In the genomic region with DNA sequence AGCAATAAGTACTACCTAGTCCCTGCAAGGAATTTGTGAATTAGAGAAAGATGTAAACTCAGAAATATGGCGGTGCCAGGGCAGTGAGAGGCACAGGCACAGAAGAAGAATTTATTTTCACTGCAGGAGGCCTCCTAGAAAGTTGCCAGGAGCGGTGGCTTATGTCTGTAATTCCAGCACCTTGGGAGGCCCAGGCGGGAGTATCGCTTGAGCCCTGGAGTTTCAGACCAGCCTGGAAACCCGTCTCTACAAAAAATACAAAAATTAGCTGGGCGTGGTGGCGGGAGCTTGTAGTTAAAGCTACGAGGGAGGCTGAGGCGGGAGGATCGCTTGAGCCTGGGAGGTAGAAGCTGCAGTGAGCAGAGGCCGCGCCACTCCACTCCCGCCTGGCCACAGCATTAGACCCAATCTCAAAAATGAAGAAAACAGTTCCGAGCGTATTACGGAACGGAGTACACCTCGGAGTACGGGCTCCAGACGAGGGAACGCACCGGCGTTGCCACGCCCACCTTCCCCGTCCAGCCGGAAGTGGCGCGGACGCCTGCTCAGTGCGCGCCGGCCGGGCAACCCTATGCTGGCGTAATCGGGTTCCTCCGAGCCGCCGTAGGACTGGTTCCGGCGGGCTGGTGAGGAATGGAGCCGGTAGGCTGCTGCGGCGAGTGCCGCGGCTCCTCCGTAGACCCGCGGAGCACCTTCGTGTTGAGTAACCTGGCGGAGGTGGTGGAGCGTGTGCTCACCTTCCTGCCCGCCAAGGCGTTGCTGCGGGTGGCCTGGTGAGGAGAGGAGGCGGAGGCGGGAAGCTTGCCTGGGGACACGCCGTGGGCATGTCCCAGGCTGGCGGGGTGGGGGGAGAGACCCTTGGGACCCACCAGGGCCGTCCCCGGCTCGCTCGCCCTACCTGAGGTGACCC, we compare ENCODE assay signal across 1 cellular context.
TF ChIP-seq lines count a peak whose summit lies in the region.

A gene (plus strand): TSS at position 548 of the 910 bp plus-strand sequence. CDS start 86 bp downstream, at position 634.

TF ChIP-seq in SK-N-SH treated with all-trans-retinoic acid at 6 μM for 48 hours, 23 proteins besides CTCF, POLR2A, EP300 and RAD21 (continued from another document):
- TF ChIP-seq ZFP30 (CRISPR knock-in tag; IDR thresholded peaks at IDR 0.05) (no peak), PPARA (CRISPR knock-in tag; IDR thresholded peaks at IDR 0.05; ENCODE audit: borderline replicate concordance) (no peak), GLIS3 (CRISPR knock-in tag; IDR thresholded peaks at IDR 0.05) (0 out of 2 replicates have a peak, but pooled peaks have one; percentile 42), OSR1 (CRISPR knock-in tag; IDR thresholded peaks at IDR 0.05) (no peak), ZNF565 (CRISPR knock-in tag; conservative IDR thresholded peaks at IDR 0.05; ENCODE audit: low read depth) (no peak), TOX (CRISPR knock-in tag; IDR thresholded peaks at IDR 0.05; ENCODE audit: borderline replicate concordance) (no peak), ZFP3 (CRISPR knock-in tag; IDR thresholded peaks at IDR 0.05) (0 out of 2 replicates have a peak, but pooled peaks have one; percentile 66), ISL1 (CRISPR knock-in tag; IDR thresholded peaks at IDR 0.05) (no peak)
- TF ChIP-seq, protein P1, sequence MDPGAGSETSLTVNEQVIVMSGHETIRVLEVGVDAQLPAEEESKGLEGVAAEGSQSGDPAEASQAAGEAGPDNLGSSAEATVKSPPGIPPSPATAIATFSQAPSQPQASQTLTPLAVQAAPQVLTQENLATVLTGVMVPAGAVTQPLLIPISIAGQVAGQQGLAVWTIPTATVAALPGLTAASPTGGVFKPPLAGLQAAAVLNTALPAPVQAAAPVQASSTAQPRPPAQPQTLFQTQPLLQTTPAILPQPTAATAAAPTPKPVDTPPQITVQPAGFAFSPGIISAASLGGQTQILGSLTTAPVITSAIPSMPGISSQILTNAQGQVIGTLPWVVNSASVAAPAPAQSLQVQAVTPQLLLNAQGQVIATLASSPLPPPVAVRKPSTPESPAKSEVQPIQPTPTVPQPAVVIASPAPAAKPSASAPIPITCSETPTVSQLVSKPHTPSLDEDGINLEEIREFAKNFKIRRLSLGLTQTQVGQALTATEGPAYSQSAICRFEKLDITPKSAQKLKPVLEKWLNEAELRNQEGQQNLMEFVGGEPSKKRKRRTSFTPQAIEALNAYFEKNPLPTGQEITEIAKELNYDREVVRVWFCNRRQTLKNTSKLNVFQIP (CRISPR knock-in tag; IDR thresholded peaks at IDR 0.05; ENCODE audit: borderline replicate concordance, low read depth), result no peak
